11 cellular contexts compared by ENCODE assay signal in genomic region chr20:61253640-61254511, GRCh38. TPM values are rescaled to one million over a fixed set of nuclear protein-coding genes. Genes with fewer than 3 reads are reported as not detected.
DNase-seq lines count a peak whose midpoint lies in the region; ATAC-seq, FAIRE-seq and TF ChIP-seq lines count a peak whose summit lies in the region.
"Had no signal": no experiment of that assay in that cellular context is flagged by ENCODE, and none has a peak within 500 bp of the region (broad histone marks: within the 10 kb centered on the region; RNA-seq: fewer than 3 reads in every experiment).

No MANE protein-coding gene starts in this region.

- H3K4me3 Mint-ChIP-seq in activated CD4-positive, alpha-beta memory T cell treated with anti-CD3 and anti-CD28 coated beads, Interleukin-2, amount 10 ng/mL, durations not matched to agents 7 days and 5 days: no peak overlapping the region

- peak overlapping the region; percentile 76 for H3K4me2 ChIP-seq in A549

- H3K36me3 Mint-ChIP-seq in activated CD4-positive, alpha-beta memory T cell treated with anti-CD3 and anti-CD28 coated beads, Interleukin-2, amount 10 ng/mL, durations not matched to agents 7 days and 5 days (ENCODE audit: low read depth): no peaks in the 10 kb centered on the region

- H3K4me3 ChIP-seq in A549 (peak overlapping the region; percentile 76), choroid plexus epithelial cell (ENCODE audit: low read depth, low read length) (peak overlapping the region; percentile 55), left lung (peak overlapping the region; percentile 5 to 13)

- TF ChIP-seq EP300 in A549 (IDR thresholded peaks at IDR 0.05): no peak

- H3K9me3 ChIP-seq in A549 (no peaks in the 10 kb centered on the region), left lung (no peaks in the 10 kb centered on the region)

- H3K4me1 ChIP-seq in A549 (peaks cover 14% of the 10 kb centered on the region; the same call in 2 of the 3 replicates), left lung (peaks cover 0 to 16% of the 10 kb centered on the region in 2 donors)

- H3K27ac ChIP-seq in A549 (peak overlapping the region; percentile 71 to 95), left lung (no peak overlapping the region)

- CTCF ChIA-PET in A549 (lab: Yijun Ruan, JAX) (interaction anchor here (0.6 to 4.5 kb wide), 18 partner anchors 8 to 1042 kb away, joined by 3 to 32 read pairs (median 4); no protein-coding TSS in a partner anchor), HEK293T (lab: Yijun Ruan, JAX) (interaction anchor here (0.8 to 3.4 kb wide), 4 partner anchors 8 to 1196 kb away, joined by 3 to 12 read pairs (median 3); no protein-coding TSS in a partner anchor)
- CTCF ChIA-PET in activated CD4-positive, alpha-beta memory T cell treated with anti-CD3 and anti-CD28 coated beads, Interleukin-2, amount 10 ng/mL, durations not matched to agents 7 days and 5 days (lab: Charles Lee): no interaction called here

- DNase-seq in A549 (ENCODE audit: low read depth in 1 of 2, low spot score in 1 of 2) (peak; percentile 11 to 18), HEK293T (ENCODE audit: extremely low spot score) (peak; percentile 31), choroid plexus epithelial cell (ENCODE audit: low read depth) (peak; percentile 46), left lung (no peak), putamen (ENCODE audit: low spot score) (no peak), hippocampal formation (lab: John Stamatoyannopoulos, UW) (no peak)
- no peak for DNase-seq in activated CD4-positive, alpha-beta memory T cell treated with anti-CD3 and anti-CD28 coated beads, Interleukin-2, amount 10 ng/mL, durations not matched to agents 7 days and 5 days
- DNase-seq: NCI-H2029 treated with DMSO at 0.1 percent for 48 hours had no signal

- intact Hi-C loops in left lung (cut with DNase I): no loop called here

- TF ChIP-seq POLR2A in A549 (IDR thresholded peaks at IDR 0.05; ENCODE audit: low read length): no peak

- no peaks in the 10 kb centered on the region for H3K36me3 ChIP-seq in left lung

- TF ChIP-seq RAD21 in A549 (conservative IDR thresholded peaks at IDR 0.05 in 1 of 2, IDR thresholded peaks at IDR 0.05 in 1 of 2): no peak

- 50% methylated on average over 34 of the region's 62 CpGs for WGBS in A549 (ENCODE audit: missing lambda C conversion rate)

- POLR2A ChIA-PET in A549 (lab: Yijun Ruan, JAX): interaction anchor here (2.4 kb wide), 1 partner anchor 136 kb away, joined by 20 read pairs; no protein-coding TSS in a partner anchor
- POLR2A ChIA-PET in HEK293T (lab: Yijun Ruan, JAX): no interaction called here
- POLR2A ChIA-PET in activated CD4-positive, alpha-beta memory T cell treated with anti-CD3 and anti-CD28 coated beads, Interleukin-2, amount 10 ng/mL, durations not matched to agents 7 days and 5 days (lab: Charles Lee): no interaction called here

- ATAC-seq in A549: peak; percentile 37 to 66; a peak in 4 of 6 replicates
- ATAC-seq in left lung: peak; percentile 46
- ATAC-seq in GM18867 (IDR thresholded peaks at IDR 0.05; ENCODE audit: unreplicated experiment): no peak
- ATAC-seq: left lobe of liver had no signal

- H3K9me3 Mint-ChIP-seq in activated CD4-positive, alpha-beta memory T cell treated with anti-CD3 and anti-CD28 coated beads, Interleukin-2, amount 10 ng/mL, durations not matched to agents 7 days and 5 days: no peaks in the 10 kb centered on the region

- no peak for FAIRE-seq in A549 (lab: Jason Lieb, UNC)
- FAIRE-seq: G401.6 had no signal

- TF ChIP-seq CTCF in A549 (IDR thresholded peaks at IDR 0.05): no peak
- no peak for TF ChIP-seq CTCF in choroid plexus epithelial cell (conservative IDR thresholded peaks at IDR 0.05; ENCODE audit: low read depth, low read length)
- TF ChIP-seq CTCF in left lung (IDR thresholded peaks at IDR 0.05): no peak

- peaks cover 43% of the 10 kb centered on the region for H3K27me3 Mint-ChIP-seq in activated CD4-positive, alpha-beta memory T cell treated with anti-CD3 and anti-CD28 coated beads, Interleukin-2, amount 10 ng/mL, durations not matched to agents 7 days and 5 days

- H3K27me3 ChIP-seq in left lung: peaks cover 44 to 91% of the 10 kb centered on the region in 2 donors

- H3K4me1 Mint-ChIP-seq in activated CD4-positive, alpha-beta memory T cell treated with anti-CD3 and anti-CD28 coated beads, Interleukin-2, amount 10 ng/mL, durations not matched to agents 7 days and 5 days: peaks cover 3% of the 10 kb centered on the region

- H3K27ac Mint-ChIP-seq in activated CD4-positive, alpha-beta memory T cell treated with anti-CD3 and anti-CD28 coated beads, Interleukin-2, amount 10 ng/mL, durations not matched to agents 7 days and 5 days: no peak overlapping the region

TF ChIP-seq in A549, 52 proteins besides CTCF, POLR2A, EP300 and RAD21 (continues in another document):
- TF ChIP-seq SMC3 (IDR thresholded peaks at IDR 0.05) (no peak), CHD2 (IDR thresholded peaks at IDR 0.05; ENCODE audit: low read length, partially characterized antibody) (no peak), TFCP2L1 (CRISPR knock-in tag; IDR thresholded peaks at IDR 0.05) (no peak), BCL3 (IDR thresholded peaks at IDR 0.05) (no peak), JUN (IDR thresholded peaks at IDR 0.05) (no peak), BHLHE40 (IDR thresholded peaks at IDR 0.05; ENCODE audit: low read depth, low read length) (no peak), EHMT2 (IDR thresholded peaks at IDR 0.05; ENCODE audit: low read depth) (no peak), NPAS2 (CRISPR knock-in tag; IDR thresholded peaks at IDR 0.05; ENCODE audit: borderline replicate concordance) (no peak), USF2 (IDR thresholded peaks at IDR 0.05) (no peak)

TF ChIP-seq in HEK293T, 16 proteins besides CTCF, POLR2A, EP300 and RAD21:
- no peak for TF ChIP-seq BHLHE40 (IDR thresholded peaks at IDR 0.05; ENCODE audit: borderline replicate concordance)
- no peak for TF ChIP-seq LEF1 (IDR thresholded peaks at IDR 0.05; ENCODE audit: borderline replicate concordance)
- TF ChIP-seq SUZ12 (IDR thresholded peaks at IDR 0.05): no peak
- TF ChIP-seq CTBP1 (IDR thresholded peaks at IDR 0.05; ENCODE audit: borderline replicate concordance): no peak

RNA-seq across cellular contexts. Expression of gene CDH4, which starts 1.8 kb away (rescaled TPM):
- polyA plus RNA-seq in A549 (2011; rRNA removed) (3.4 and 3.6 TPM in 2 replicates), A549 (2017; fragmentation: RNase III; extraction: RNeasy Plus Mini Kit Qiagen cat#74134 plus additional on column Dnase treatment) (9.7 to 10.6 TPM (median 10.3 TPM) in 3 replicates)
- polyA plus RNA-seq in A549 (2012; cell fraction: cytosol; rRNA removed): 5.6 and 7.7 TPM in 2 replicates
- 16.8 and 23.8 TPM in 2 replicates for polyA plus RNA-seq in A549 (2012; cell fraction: nucleus; rRNA removed)
- polyA minus RNA-seq in A549 (2011; rRNA and poly(A)+ RNA removed): 10.5 and 12.5 TPM in 2 replicates
- total RNA-seq in left lung: under 1 TPM; 0.24 to 0.93 TPM
- total RNA-seq in activated CD4-positive, alpha-beta memory T cell treated with anti-CD3 and anti-CD28 coated beads, Interleukin-2, amount 10 ng/mL, durations not matched to agents 7 days and 5 days: under 1 TPM; 0.15 to 0.20 TPM
- total RNA-seq: left lobe of liver had no signal

Comparison
In these comparisons a context has a peak if more than half of its experiments do, and no peak if none do; other contexts are left out.
1. DNase-seq: peak in A549 (2 of 2), HEK293T (single experiment) and choroid plexus epithelial cell (single experiment); none in left lung (0 of 2), activated CD4-positive, alpha-beta memory T cell treated with anti-CD3 and anti-CD28 coated beads, Interleukin-2, amount 10 ng/mL, durations not matched to agents 7 days and 5 days (single experiment), putamen (single experiment) and hippocampal formation (0 of 2).
2. H3K27ac ChIP-seq: peak in A549 (2 of 2); none in left lung (0 of 2).
3. H3K4me3 ChIP-seq: peak in every context shown above with its lines; median percentile 76 in A549; 55 in choroid plexus epithelial cell; 9 in left lung.